10 cellular contexts compared by ENCODE assay signal in the genomic region with DNA sequence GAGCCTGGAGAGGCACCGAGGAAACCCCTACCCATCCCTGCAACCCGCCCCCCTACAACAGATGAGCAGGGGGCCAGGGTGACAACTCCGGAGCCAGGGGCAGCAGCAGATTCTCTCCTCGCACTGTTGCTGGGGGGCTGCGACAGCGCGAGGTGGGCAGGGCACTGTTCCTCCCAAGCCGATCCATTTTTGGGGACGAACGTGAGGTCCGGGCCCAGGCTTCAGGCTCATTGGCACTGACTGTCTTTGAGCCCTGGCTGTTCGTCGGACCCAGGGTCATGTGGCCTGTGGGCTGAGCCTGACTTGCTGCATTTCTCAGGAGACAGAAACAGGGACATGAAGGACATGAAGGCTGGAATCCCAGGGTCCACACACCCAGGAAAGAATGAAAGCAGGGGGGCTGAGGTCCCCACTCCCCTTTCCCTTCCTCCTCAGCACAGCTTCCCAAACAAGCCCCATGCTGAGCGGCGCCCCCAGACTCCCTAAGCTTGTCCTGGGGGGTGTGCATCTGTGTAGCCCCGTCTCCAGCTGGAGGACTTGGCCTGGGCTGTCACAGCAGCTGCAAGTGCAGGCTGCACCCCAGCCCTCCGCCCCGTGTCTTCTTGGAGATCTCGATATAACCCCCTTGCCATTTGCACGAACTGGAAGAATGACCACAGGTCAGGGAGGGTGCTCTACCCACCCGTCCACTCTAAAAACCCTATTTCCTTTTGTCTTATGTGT. TPM values are rescaled to one million over a fixed set of nuclear protein-coding genes. Genes with fewer than 3 reads are reported as not detected.
DNase-seq lines count a peak whose midpoint lies in the region; ATAC-seq and TF ChIP-seq lines count a peak whose summit lies in the region.
"Had no signal": no experiment of that assay in that cellular context is flagged by ENCODE, and none has a peak within 500 bp of the region (broad histone marks: within the 10 kb centered on the region; RNA-seq: fewer than 3 reads in every experiment).

No MANE protein-coding gene starts in this region.

- H3K79me2 ChIP-seq in SK-N-SH (ENCODE audit: insufficient read depth) (peaks cover 93% of the 10 kb centered on the region), osteoblast (ENCODE audit: insufficient read depth, low read length) (peaks cover 89% of the 10 kb centered on the region)

- POLR2A ChIA-PET in AG04449 (lab: Yijun Ruan, JAX) (interaction anchor here (0.7 to 1.4 kb wide), 4 partner anchors 37 to 55 kb away, joined by 3 to 7 read pairs (median 5); no protein-coding TSS in a partner anchor), SK-N-SH (lab: Yijun Ruan, JAX) (interaction anchor here (0.6 to 2.9 kb wide), 11 partner anchors 9 to 1051 kb away, joined by 3 to 35 read pairs (median 4); a partner anchor contains a TSS)

- WGBS in SK-N-SH (ENCODE audit: low lambda C conversion rate): 47% methylated on average over 21 of the region's 21 CpGs

- peaks cover 0 to 3% of the 10 kb centered on the region in 2 experiments for H3K36me3 ChIP-seq in SK-N-SH (replicated peaks in 1 of 2; ENCODE audit: control insufficient read depth in 1 of 2, insufficient read depth in 2 of 2, low read length in 1 of 2)
- peaks cover 11% of the 10 kb centered on the region for H3K36me3 ChIP-seq in osteoblast (ENCODE audit: insufficient read depth, low read length)

- ATAC-seq in HG03095 (IDR thresholded peaks at IDR 0.05; ENCODE audit: unreplicated experiment): no peak

- no peaks in the 10 kb centered on the region for H3K27me3 ChIP-seq in SK-N-SH (ENCODE audit: insufficient read depth)
- H3K27me3 ChIP-seq in osteoblast (ENCODE audit: insufficient read depth, low read length): no peaks in the 10 kb centered on the region

- peak overlapping the region; percentile 44 for H3K4me3 ChIP-seq in AG04449 (ENCODE audit: low read depth, low read length)
- H3K4me3 ChIP-seq in SK-N-SH (ENCODE audit: low read depth in 2 of 2, low read length in 1 of 2): peak overlapping the region; percentile 34 to 58
- H3K4me3 ChIP-seq in osteoblast (ENCODE audit: insufficient read depth, low read length): peak overlapping the region; percentile 56

- TF ChIP-seq RAD21 in SK-N-SH (IDR thresholded peaks at IDR 0.05; ENCODE audit: low read length): no peak

- H3K4me2 ChIP-seq in SK-N-SH (peak overlapping the region; percentile 94), osteoblast (ENCODE audit: insufficient read depth, low read length) (peak overlapping the region; percentile 70)

- H3K9me3 ChIP-seq in SK-N-SH (no peaks in the 10 kb centered on the region), osteoblast (ENCODE audit: low read depth, low read length) (no peaks in the 10 kb centered on the region)

- H3K27ac ChIP-seq in SK-N-SH (ENCODE audit: low read depth in 2 of 2, low read length in 1 of 2) (peak overlapping the region; percentile 99 to 100), osteoblast (ENCODE audit: low read depth, low read length) (peak overlapping the region; percentile 88)
- H3K27ac ChIP-seq: C4-2B had no signal

- CTCF ChIA-PET in AG04449 (lab: Yijun Ruan, JAX) (interaction anchor here (2.2 to 6.4 kb wide), 3 partner anchors 18 to 86 kb away, joined by 5 to 26 read pairs (median 15); no protein-coding TSS in a partner anchor), SK-N-SH (lab: Yijun Ruan, JAX) (interaction anchor here (0.6 to 8.5 kb wide), 11 partner anchors 8 to 110 kb away, joined by 3 to 68 read pairs (median 5); no protein-coding TSS in a partner anchor)

- TF ChIP-seq CTCF in AG04449 (IDR thresholded peaks at IDR 0.05; ENCODE audit: insufficient read depth, low read length, missing control alignments) (no peak), SK-N-SH (IDR thresholded peaks at IDR 0.05) (no peak), osteoblast (IDR thresholded peaks at IDR 0.05; ENCODE audit: extremely low read depth, low read depth, low read length) (no peak)

- peaks cover 32 to 70% of the 10 kb centered on the region in 2 experiments for H3K4me1 ChIP-seq in SK-N-SH (ENCODE audit: control insufficient read depth in 1 of 2, insufficient read depth in 2 of 2, low read depth in 1 of 2, low read length in 1 of 2)
- peaks cover 39% of the 10 kb centered on the region for H3K4me1 ChIP-seq in osteoblast (ENCODE audit: insufficient read depth, low read length)

- no peaks in the 10 kb centered on the region for H3K9me2 ChIP-seq in SK-N-SH

- H2AFZ ChIP-seq in SK-N-SH (ENCODE audit: low read depth) (no peak overlapping the region), osteoblast (ENCODE audit: low read length) (no peak overlapping the region)

- peak overlapping the region; percentile 85 for H3K9ac ChIP-seq in SK-N-SH

- no peaks in the 10 kb centered on the region for H4K20me1 ChIP-seq in SK-N-SH (ENCODE audit: insufficient read depth)
- peaks cover 24% of the 10 kb centered on the region for H4K20me1 ChIP-seq in osteoblast (ENCODE audit: insufficient read depth, low read length)

- peaks cover 42% of the 10 kb centered on the region for H3F3A ChIP-seq in SK-N-SH (replicated peaks; ENCODE audit: insufficient read depth)

- no peak for DNase-seq in AG04449 (ENCODE audit: low read depth, low spot score)
- no peak for DNase-seq in SK-N-SH
- peak; percentile 71 for DNase-seq in foreskin melanocyte
- peak; percentile 81 for DNase-seq in osteoblast (ENCODE audit: insufficient read length, low spot score, missing footprints)
- no peak for DNase-seq in COLO829 (ENCODE audit: low spot score)
- no peak for DNase-seq in T1000 (lab: John Stamatoyannopoulos, UW)
- DNase-seq in HCEC 1CT: no peak
- DNase-seq: activated CD4-positive, alpha-beta T cell treated with anti-CD3 and anti-CD28 coated beads for 4 hours had no signal

- TF ChIP-seq EP300 in SK-N-SH (IDR thresholded peaks at IDR 0.05; ENCODE audit: borderline replicate concordance in 1 of 2, low read depth in 1 of 2, low read length in 1 of 2): no peak

TF ChIP-seq in SK-N-SH, 30 proteins besides CTCF, POLR2A, EP300 and RAD21:
- TF ChIP-seq, protein P1, sequence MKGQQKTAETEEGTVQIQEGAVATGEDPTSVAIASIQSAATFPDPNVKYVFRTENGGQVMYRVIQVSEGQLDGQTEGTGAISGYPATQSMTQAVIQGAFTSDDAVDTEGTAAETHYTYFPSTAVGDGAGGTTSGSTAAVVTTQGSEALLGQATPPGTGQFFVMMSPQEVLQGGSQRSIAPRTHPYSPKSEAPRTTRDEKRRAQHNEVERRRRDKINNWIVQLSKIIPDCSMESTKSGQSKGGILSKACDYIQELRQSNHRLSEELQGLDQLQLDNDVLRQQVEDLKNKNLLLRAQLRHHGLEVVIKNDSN (IDR thresholded peaks at IDR 0.05; ENCODE audit: borderline replicate concordance, low read depth): peak; percentile 70; the same call in 1 of the 2 replicates
- TF ChIP-seq, protein P2, sequence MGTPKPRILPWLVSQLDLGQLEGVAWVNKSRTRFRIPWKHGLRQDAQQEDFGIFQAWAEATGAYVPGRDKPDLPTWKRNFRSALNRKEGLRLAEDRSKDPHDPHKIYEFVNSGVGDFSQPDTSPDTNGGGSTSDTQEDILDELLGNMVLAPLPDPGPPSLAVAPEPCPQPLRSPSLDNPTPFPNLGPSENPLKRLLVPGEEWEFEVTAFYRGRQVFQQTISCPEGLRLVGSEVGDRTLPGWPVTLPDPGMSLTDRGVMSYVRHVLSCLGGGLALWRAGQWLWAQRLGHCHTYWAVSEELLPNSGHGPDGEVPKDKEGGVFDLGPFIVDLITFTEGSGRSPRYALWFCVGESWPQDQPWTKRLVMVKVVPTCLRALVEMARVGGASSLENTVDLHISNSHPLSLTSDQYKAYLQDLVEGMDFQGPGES (IDR thresholded peaks at IDR 0.05; ENCODE audit: low read depth, low read length): no peak
- TF ChIP-seq, protein P3, sequence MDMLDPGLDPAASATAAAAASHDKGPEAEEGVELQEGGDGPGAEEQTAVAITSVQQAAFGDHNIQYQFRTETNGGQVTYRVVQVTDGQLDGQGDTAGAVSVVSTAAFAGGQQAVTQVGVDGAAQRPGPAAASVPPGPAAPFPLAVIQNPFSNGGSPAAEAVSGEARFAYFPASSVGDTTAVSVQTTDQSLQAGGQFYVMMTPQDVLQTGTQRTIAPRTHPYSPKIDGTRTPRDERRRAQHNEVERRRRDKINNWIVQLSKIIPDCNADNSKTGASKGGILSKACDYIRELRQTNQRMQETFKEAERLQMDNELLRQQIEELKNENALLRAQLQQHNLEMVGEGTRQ (IDR thresholded peaks at IDR 0.05; ENCODE audit: borderline replicate concordance, low read depth, low read length): peak; percentile 33; the same call in 1 of the 2 replicates
- TF ChIP-seq ELF1 (IDR thresholded peaks at IDR 0.05) (no peak), SIN3A (IDR thresholded peaks at IDR 0.05; ENCODE audit: borderline replicate concordance, low read depth, low read length) (no peak), CHD2 (IDR thresholded peaks at IDR 0.05; ENCODE audit: low read length, partially characterized antibody) (no peak), MEF2A (IDR thresholded peaks at IDR 0.05; ENCODE audit: borderline replicate concordance, low read depth) (no peak), NFIC (IDR thresholded peaks at IDR 0.05; ENCODE audit: borderline replicate concordance) (no peak), GATA2 (CRISPR knock-in tag; IDR thresholded peaks at IDR 0.05) (no peak)

RNA-seq across cellular contexts. Expression of a gene that starts 18.7 kb away (rescaled TPM):
- 0.31 and 0.35 TPM in 2 replicates for polyA plus RNA-seq in SK-N-SH (2012; rRNA removed)
- polyA plus RNA-seq in SK-N-SH (2012; cell fraction: cytosol; rRNA removed): 0.17 and 0.21 TPM in 2 replicates
- polyA plus RNA-seq in SK-N-SH (2012; cell fraction: nucleus; rRNA removed): 0.68 and 0.97 TPM in 2 replicates
- 2.5 and 5.3 TPM in 2 replicates for total RNA-seq in osteoblast

RNA-seq across cellular contexts. Expression of a gene that starts 40.9 kb away (rescaled TPM):
- 256 and 441 TPM in 2 replicates for polyA plus RNA-seq in SK-N-SH (2012; rRNA removed)
- polyA plus RNA-seq in SK-N-SH (2012; cell fraction: cytosol; rRNA removed): 528 and 616 TPM in 2 replicates
- polyA plus RNA-seq in SK-N-SH (2012; cell fraction: nucleus; rRNA removed): 334 and 427 TPM in 2 replicates
- total RNA-seq in osteoblast: 164 and 171 TPM in 2 replicates

RNA-seq across cellular contexts. Expression of a gene that starts 43.7 kb away (rescaled TPM):
- polyA plus RNA-seq in SK-N-SH (2012; rRNA removed): 34.6 and 41.2 TPM in 2 replicates
- polyA plus RNA-seq in SK-N-SH (2012; cell fraction: cytosol; rRNA removed): 22.5 and 26.9 TPM in 2 replicates
- 163 and 178 TPM in 2 replicates for polyA plus RNA-seq in SK-N-SH (2012; cell fraction: nucleus; rRNA removed)
- total RNA-seq in osteoblast: 30.8 and 34.8 TPM in 2 replicates

Comparison
In these comparisons a context has a peak if more than half of its experiments do, and no peak if none do; other contexts are left out.
1. DNase-seq: peak in foreskin melanocyte (single experiment) and osteoblast (single experiment); none in AG04449 (single experiment), SK-N-SH (single experiment), COLO829 (single experiment), T1000 (single experiment) and HCEC 1CT (single experiment).
2. Peak in every context shown above with its lines, with median percentiles within 50 percentile points of each other: H3K4me3 ChIP-seq.